Comparison of ENCODE assay signal across 11 cellular contexts in the genomic region with DNA sequence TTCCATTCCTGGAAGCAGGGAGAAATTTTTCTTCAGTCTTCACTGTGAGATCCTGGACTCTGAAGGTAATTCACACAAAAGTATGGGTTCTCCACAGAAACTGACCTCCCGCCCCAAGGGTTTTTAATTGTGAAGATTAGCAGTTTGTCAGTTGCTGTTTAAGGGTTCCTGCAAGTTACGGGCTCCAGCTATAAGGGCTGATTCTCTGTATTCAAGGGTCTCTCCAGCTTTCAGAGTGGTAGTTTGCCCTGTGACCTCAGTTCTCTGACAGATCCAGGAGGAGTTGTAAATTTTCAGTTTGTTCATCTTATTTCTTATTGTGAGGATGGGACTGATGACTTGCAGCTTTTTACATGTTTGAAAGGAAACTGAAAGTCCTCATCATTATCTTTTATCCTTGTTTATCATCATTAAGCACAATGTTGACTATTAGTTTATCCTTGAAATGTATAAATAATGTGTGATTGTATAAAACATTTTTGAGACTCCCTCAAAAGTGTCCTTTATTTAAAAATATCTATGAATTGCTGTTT.
DNase-seq lines count a peak whose midpoint lies in the region; ATAC-seq and TF ChIP-seq lines count a peak whose summit lies in the region.
"Had no signal": no experiment of that assay in that cellular context is flagged by ENCODE, and none has a peak within 500 bp of the region (broad histone marks: within the 10 kb centered on the region; RNA-seq: fewer than 3 reads in every experiment).

No MANE protein-coding gene starts in this region.

- intact Hi-C loops in prostate gland (cut with DNase I) (no loop called here), CD14-positive monocyte (cut with micrococcal nuclease) (no loop called here)

- H3K4me1 Mint-ChIP-seq in activated CD8-positive, alpha-beta memory T cell treated with anti-CD3 and anti-CD28 coated beads, Interleukin-2, amount 10 ng/mL, durations not matched to agents 7 days and 5 days: peaks cover 39% of the 10 kb centered on the region
- peaks cover 47% of the 10 kb centered on the region for H3K4me1 Mint-ChIP-seq in T-helper 1 cell treated with Interleukin-12 subunit alpha and Interleukin-12 subunit beta and Interleukin-4 antibody, amounts not matched to agents 30 μg/mL and 1 μg/mL, for 36 hours (ENCODE audit: low read depth)
- no peaks in the 10 kb centered on the region for H3K4me1 Mint-ChIP-seq in CD14-positive monocyte

- no peak for ATAC-seq in activated CD8-positive, alpha-beta memory T cell treated with anti-CD3 and anti-CD28 coated beads, Interleukin-2, amount 10 ng/mL, durations not matched to agents 7 days and 5 days
- ATAC-seq: left cardiac atrium had no signal

- TF ChIP-seq CTCF in prostate gland (IDR thresholded peaks at IDR 0.05) (no peak), CD14-positive monocyte (IDR thresholded peaks at IDR 0.05) (no peak)

- no peak for TF ChIP-seq POLR2A in erythroblast (IDR thresholded peaks at IDR 0.05; ENCODE audit: low read length)
- TF ChIP-seq POLR2A in prostate gland (IDR thresholded peaks at IDR 0.05): no peak

- no peaks in the 10 kb centered on the region for H3K4me1 ChIP-seq in prostate gland (replicated peaks)

- peak overlapping the region; percentile 8 to 22 for H3K27ac ChIP-seq in prostate gland

- peak overlapping the region; percentile 25 for H3K4me3 Mint-ChIP-seq in activated CD8-positive, alpha-beta memory T cell treated with anti-CD3 and anti-CD28 coated beads, Interleukin-2, amount 10 ng/mL, durations not matched to agents 7 days and 5 days
- peak overlapping the region; percentile 72 for H3K4me3 Mint-ChIP-seq in T-helper 1 cell treated with Interleukin-12 subunit alpha and Interleukin-12 subunit beta and Interleukin-4 antibody, amounts not matched to agents 30 μg/mL and 1 μg/mL, for 36 hours
- H3K4me3 Mint-ChIP-seq in CD14-positive monocyte: no peak overlapping the region

- no peak for DNase-seq in activated CD8-positive, alpha-beta memory T cell treated with anti-CD3 and anti-CD28 coated beads, Interleukin-2, amount 10 ng/mL, durations not matched to agents 7 days and 5 days
- DNase-seq in activated CD8-positive, alpha-beta memory T cell treated with anti-CD3 and anti-CD28 coated beads for 24 hours: no peak
- DNase-seq in erythroblast (lab: John Stamatoyannopoulos, UW) (peak; percentile 48 to 58), prostate gland (ENCODE audit: low spot score) (no peak), CD14-positive monocyte (ENCODE audit: low spot score) (no peak), SHP77 (lab: John Stamatoyannopoulos, UW) (no peak), middle frontal gyrus (ENCODE audit: extremely low spot score, low spot score) (no peak)
- DNase-seq: left cardiac atrium; NCI-H1092 treated with DMSO at 0.1 percent for 48 hours; stimulated activated CD4-positive, alpha-beta T cell treated with anti-CD3 and anti-CD28 coated beads, Interleukin-15, amount 100 ng/mL, for 24 hours had no signal

- H3K9me3 ChIP-seq in prostate gland: no peaks in the 10 kb centered on the region

- H3K36me3 Mint-ChIP-seq in activated CD8-positive, alpha-beta memory T cell treated with anti-CD3 and anti-CD28 coated beads, Interleukin-2, amount 10 ng/mL, durations not matched to agents 7 days and 5 days: peaks cover 68% of the 10 kb centered on the region
- peaks cover 61% of the 10 kb centered on the region for H3K36me3 Mint-ChIP-seq in T-helper 1 cell treated with Interleukin-12 subunit alpha and Interleukin-12 subunit beta and Interleukin-4 antibody, amounts not matched to agents 30 μg/mL and 1 μg/mL, for 36 hours (ENCODE audit: low read depth)
- H3K36me3 Mint-ChIP-seq in CD14-positive monocyte: peaks cover 63 to 74% of the 10 kb centered on the region in 2 donors

- H3K4me3 ChIP-seq in prostate gland: no peak overlapping the region

- peak overlapping the region; percentile 78 for H3K27ac Mint-ChIP-seq in activated CD8-positive, alpha-beta memory T cell treated with anti-CD3 and anti-CD28 coated beads, Interleukin-2, amount 10 ng/mL, durations not matched to agents 7 days and 5 days
- H3K27ac Mint-ChIP-seq in T-helper 1 cell treated with Interleukin-12 subunit alpha and Interleukin-12 subunit beta and Interleukin-4 antibody, amounts not matched to agents 30 μg/mL and 1 μg/mL, for 36 hours: peak overlapping the region; percentile 90
- peak overlapping the region in 2 of 7 donors; percentile 34 to 52 for H3K27ac Mint-ChIP-seq in CD14-positive monocyte

- CTCF ChIA-PET in activated CD8-positive, alpha-beta memory T cell treated with anti-CD3 and anti-CD28 coated beads, Interleukin-2, amount 10 ng/mL, durations not matched to agents 7 days and 5 days (lab: Charles Lee): no interaction called here

- no peaks in the 10 kb centered on the region for H3K27me3 Mint-ChIP-seq in activated CD8-positive, alpha-beta memory T cell treated with anti-CD3 and anti-CD28 coated beads, Interleukin-2, amount 10 ng/mL, durations not matched to agents 7 days and 5 days
- H3K27me3 Mint-ChIP-seq in T-helper 1 cell treated with Interleukin-12 subunit alpha and Interleukin-12 subunit beta and Interleukin-4 antibody, amounts not matched to agents 30 μg/mL and 1 μg/mL, for 36 hours (ENCODE audit: low read depth): no peaks in the 10 kb centered on the region
- H3K27me3 Mint-ChIP-seq in CD14-positive monocyte (ENCODE audit: low read depth in 3 of 3): peaks cover 0 to 2% (median 0%) of the 10 kb centered on the region in 3 donors

- H3K9me3 Mint-ChIP-seq in activated CD8-positive, alpha-beta memory T cell treated with anti-CD3 and anti-CD28 coated beads, Interleukin-2, amount 10 ng/mL, durations not matched to agents 7 days and 5 days (ENCODE audit: low read depth): peaks cover 3% of the 10 kb centered on the region
- peaks cover 24% of the 10 kb centered on the region for H3K9me3 Mint-ChIP-seq in T-helper 1 cell treated with Interleukin-12 subunit alpha and Interleukin-12 subunit beta and Interleukin-4 antibody, amounts not matched to agents 30 μg/mL and 1 μg/mL, for 36 hours
- peaks cover 0 to 6% (median under 1%) of the 10 kb centered on the region in 7 donors for H3K9me3 Mint-ChIP-seq in CD14-positive monocyte

- H3K36me3 ChIP-seq in prostate gland: no peaks in the 10 kb centered on the region

- H3K27me3 ChIP-seq in prostate gland (replicated peaks; ENCODE audit: insufficient read depth): no peaks in the 10 kb centered on the region

- WGBS in prostate gland: 89% methylated on average over 2 of the region's 2 CpGs

Comparison
In these comparisons a context has a peak if more than half of its experiments do, and no peak if none do; other contexts are left out.
1. DNase-seq: peak in erythroblast (2 of 2); none in activated CD8-positive, alpha-beta memory T cell treated with anti-CD3 and anti-CD28 coated beads, Interleukin-2, amount 10 ng/mL, durations not matched to agents 7 days and 5 days (single experiment), activated CD8-positive, alpha-beta memory T cell treated with anti-CD3 and anti-CD28 coated beads for 24 hours (single experiment), prostate gland (single experiment), CD14-positive monocyte (single experiment), SHP77 (0 of 2) and middle frontal gyrus (single experiment).
2. H3K4me3 Mint-ChIP-seq: peak in activated CD8-positive, alpha-beta memory T cell treated with anti-CD3 and anti-CD28 coated beads, Interleukin-2, amount 10 ng/mL, durations not matched to agents 7 days and 5 days (single experiment) and T-helper 1 cell treated with Interleukin-12 subunit alpha and Interleukin-12 subunit beta and Interleukin-4 antibody, amounts not matched to agents 30 μg/mL and 1 μg/mL, for 36 hours (single experiment); none in CD14-positive monocyte (0 of 2).